In the genomic region with DNA sequence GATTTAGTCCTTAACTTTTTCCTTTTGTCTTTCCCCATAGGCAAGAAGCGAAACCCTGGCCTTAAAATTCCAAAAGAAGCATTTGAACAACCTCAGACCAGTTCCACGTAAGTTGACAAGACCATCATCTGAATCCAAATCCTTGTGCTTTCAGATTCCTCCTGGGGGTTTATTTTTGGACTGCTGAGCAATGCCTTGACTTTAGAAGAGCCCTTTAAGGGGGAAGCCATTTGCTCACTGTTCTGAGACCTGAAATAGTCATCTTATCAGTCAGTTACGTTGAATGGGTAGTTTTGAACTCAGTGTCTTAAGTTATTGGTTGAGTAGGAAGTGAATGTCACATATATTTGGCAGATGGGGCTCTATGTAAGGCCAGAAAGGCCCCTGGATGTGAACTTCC, we compare ENCODE assay signal across 15 cellular contexts.
"Had no signal": no experiment of that assay in that cellular context is flagged by ENCODE, and none has a peak within 500 bp of the region (broad histone marks: within the 10 kb centered on the region; RNA-seq: fewer than 3 reads in every experiment).

No MANE protein-coding gene starts in this region.

- H3K9me3 ChIP-seq: tibial artery, uterus had no signal

- DNase-seq: activated B cell treated with CpG ODN at 0.5 μM for 24 hours; activated CD4-positive, alpha-beta T cell treated with anti-CD3 and anti-CD28 coated beads, Interleukin-2, amount 10 ng/mL, durations not matched to agents 7 days and 5 days; activated effector memory CD4-positive, alpha-beta T cell treated with Interleukin-2 at 50 U/mL for 16 hours; activated T-cell treated with anti-CD3 and anti-CD28 coated beads, Interleukin-2, amount 50 U/mL, for 1 hour; brain microvascular endothelial cell; dorsolateral prefrontal cortex; foreskin keratinocyte; head of caudate nucleus; left cardiac atrium; naive thymus-derived CD4-positive, alpha-beta T cell; stimulated activated CD4-positive, alpha-beta T cell treated with anti-CD3 and anti-CD28 coated beads, Interleukin-4, amount 100 ng/mL, for 4 hours; T-helper 1 cell; tibial artery; uterus had no signal

- H3K36me3 ChIP-seq: brain microvascular endothelial cell, tibial artery, uterus had no signal

- H3K4me1 ChIP-seq: foreskin keratinocyte, uterus had no signal

- H3K4me3 ChIP-seq: dorsolateral prefrontal cortex, tibial artery, uterus had no signal

- H3K27ac ChIP-seq: brain microvascular endothelial cell, foreskin keratinocyte, uterus had no signal

- H3K4me3 Mint-ChIP-seq: activated B cell treated with CpG ODN at 0.5 μM for 24 hours; activated CD4-positive, alpha-beta T cell treated with anti-CD3 and anti-CD28 coated beads, Interleukin-2, amount 10 ng/mL, durations not matched to agents 7 days and 5 days; activated naive CD4-positive, alpha-beta T cell treated with anti-CD3 and anti-CD28 coated beads, Interleukin-2, amount 50 U/mL, for 24 hours; naive thymus-derived CD4-positive, alpha-beta T cell had no signal

- H3K27me3 ChIP-seq: brain microvascular endothelial cell, dorsolateral prefrontal cortex, foreskin keratinocyte, tibial artery, uterus had no signal

- H3K27me3 Mint-ChIP-seq: activated B cell treated with CpG ODN at 0.5 μM for 24 hours; activated CD4-positive, alpha-beta T cell treated with anti-CD3 and anti-CD28 coated beads, Interleukin-2, amount 10 ng/mL, durations not matched to agents 7 days and 5 days; activated naive CD4-positive, alpha-beta T cell treated with anti-CD3 and anti-CD28 coated beads, Interleukin-2, amount 50 U/mL, for 24 hours; naive thymus-derived CD4-positive, alpha-beta T cell had no signal

- H3K9me3 Mint-ChIP-seq: activated B cell treated with CpG ODN at 0.5 μM for 24 hours; activated CD4-positive, alpha-beta T cell treated with anti-CD3 and anti-CD28 coated beads, Interleukin-2, amount 10 ng/mL, durations not matched to agents 7 days and 5 days; activated naive CD4-positive, alpha-beta T cell treated with anti-CD3 and anti-CD28 coated beads, Interleukin-2, amount 50 U/mL, for 24 hours had no signal

- H3K27ac Mint-ChIP-seq: activated B cell treated with CpG ODN at 0.5 μM for 24 hours; activated CD4-positive, alpha-beta T cell treated with anti-CD3 and anti-CD28 coated beads, Interleukin-2, amount 10 ng/mL, durations not matched to agents 7 days and 5 days; activated naive CD4-positive, alpha-beta T cell treated with anti-CD3 and anti-CD28 coated beads, Interleukin-2, amount 50 U/mL, for 24 hours had no signal
